In genomic region chr10:21524131-21524525, GRCh38 we compare ENCODE assay signal across 9 cellular contexts. TPM values are rescaled to one million over a fixed set of nuclear protein-coding genes. Genes with fewer than 3 reads are reported as not detected.
A peak's percentile ranks its signal among the peaks of the same experiment; 100 is the strongest.
DNase-seq lines count a peak whose midpoint lies in the region; ATAC-seq, FAIRE-seq and TF ChIP-seq lines count a peak whose summit lies in the region.
"Had no signal": no experiment of that assay in that cellular context is flagged by ENCODE, and none has a peak within 500 bp of the region (broad histone marks: within the 10 kb centered on the region; RNA-seq: fewer than 3 reads in every experiment).

No MANE protein-coding gene starts in this region.

- H2AFZ ChIP-seq in K562 (ENCODE audit: low read depth, low read length) = peak overlapping the region; percentile 93

- H3K9me3 ChIP-seq in K562 (replicated peaks; ENCODE audit: control insufficient read depth, insufficient read depth, low read depth, low read length) = no peaks in the 10 kb centered on the region

- CTCF ChIA-PET in K562 (lab: Yijun Ruan, JAX; ENCODE audit: low intra/inter-chr PET ratio) = no interaction called here

- intact Hi-C loops in K562 (cut with micrococcal nuclease) = no loop called here
- intact Hi-C loops in head of caudate nucleus (cut with DNase I) = loop anchor here (10.0 kb wide), 1 partner anchor 801 kb away; the partner anchor contains the start of gene BMI1

- peak overlapping the region; percentile 87 for H3K4me2 ChIP-seq in K562 (ENCODE audit: insufficient read depth, low read length)

- BruUV-seq in K562 (replicated peaks; lab: Mats Ljungman, UMichigan) = no TSS peak

- no peak for TF ChIP-seq RAD21 in K562 (CRISPR knock-in tag; conservative IDR thresholded peaks at IDR 0.05 in 1 of 2, IDR thresholded peaks at IDR 0.05 in 1 of 2)

- no peaks in the 10 kb centered on the region for H3K9me1 ChIP-seq in K562 (ENCODE audit: control insufficient read depth, insufficient read depth, low read length)

- H3K79me2 ChIP-seq in K562 (ENCODE audit: control insufficient read depth, insufficient read depth, low read length) = peaks cover 23% of the 10 kb centered on the region; the same call in 2 of the 3 replicates

- H3K27me3 ChIP-seq in K562 (ENCODE audit: control insufficient read depth in 2 of 2, insufficient read depth in 2 of 2, low read length in 2 of 2) = no peaks in the 10 kb centered on the region
- H3K27me3 ChIP-seq in layer of hippocampus (ENCODE audit: control insufficient read depth, insufficient read depth, low read length) = no peaks in the 10 kb centered on the region

- TF ChIP-seq EP300 in K562 (IDR thresholded peaks at IDR 0.05; ENCODE audit: low read length) = no peak

- in situ Hi-C loops in K562 (cut with MboI) = no loop called here

- H3K4me1 ChIP-seq in K562 (replicated peaks in 1 of 2; ENCODE audit: control insufficient read depth in 2 of 2, insufficient read depth in 2 of 2, low read length in 2 of 2) = peaks cover 15 to 23% of the 10 kb centered on the region in 2 experiments; a peak in 4 of 5 replicates

- POLR2A ChIA-PET in K562 (lab: Yijun Ruan, JAX) = interaction anchor here (0.8 to 1.7 kb wide), 2 partner anchors 9 to 14 kb away, joined by 4 to 7 read pairs; no protein-coding TSS in a partner anchor

- DNase-seq in HFF-Myc (ENCODE audit: extremely low read depth, low read depth) = no peak
- no peak for DNase-seq in K562 (ENCODE audit: extremely low read depth in 1 of 4, low spot score in 3 of 4)
- no peak for DNase-seq in substantia nigra (lab: John Stamatoyannopoulos, UW)
- DNase-seq in head of caudate nucleus = no peak
- DNase-seq in activated CD4-positive, alpha-beta T cell treated with anti-CD3 and anti-CD28 coated beads for 1 hour = no peak
- DNase-seq: activated CD8-positive, alpha-beta memory T cell treated with anti-CD3 and anti-CD28 coated beads, Interleukin-2, amount 50 U/mL, for 4 hours; NCI-H1417 treated with DMSO at 0.1 percent for 48 hours had no signal

- TF ChIP-seq POLR2A in K562 (conservative IDR thresholded peaks at IDR 0.05) = no peak

- H3K4me3 ChIP-seq in HFF-Myc (replicated peaks; ENCODE audit: low read depth, low read length) = peak overlapping the region; percentile 58
- peak overlapping the region; percentile 39 for H3K4me3 ChIP-seq in K562

- no peak for TF ChIP-seq CTCF in HFF-Myc (IDR thresholded peaks at IDR 0.05; ENCODE audit: low read depth, low read length, missing control alignments)
- no peak for TF ChIP-seq CTCF in K562 (IDR thresholded peaks at IDR 0.05 in 2 of 3, conservative IDR thresholded peaks at IDR 0.05 in 1 of 3; ENCODE audit: insufficient read depth in 2 of 3, low read depth in 1 of 3, low read length in 3 of 3)

- WGBS in K562 (ENCODE audit: insufficient coverage, low coverage, missing lambda C conversion rate) = 3% methylated on average over 7 of the region's 7 CpGs

- H3K9ac ChIP-seq in K562 (ENCODE audit: insufficient read depth in 1 of 2, low read depth in 2 of 2, low read length in 2 of 2) = peak overlapping the region in 1 of 2 experiments; percentile 87; a peak in 2 of 4 replicates

- no peak for ATAC-seq in K562
- no peak for ATAC-seq in HG02970 (IDR thresholded peaks at IDR 0.05; ENCODE audit: low FRiP score, unreplicated experiment)

- peak overlapping the region; percentile 92; the same call in 2 of the 3 replicates for H3K27ac ChIP-seq in K562 (ENCODE audit: extremely low read depth, low read depth, low read length)
- H3K27ac ChIP-seq in layer of hippocampus (ENCODE audit: low read depth, low read length) = peak overlapping the region; percentile 94
- H3K27ac ChIP-seq in substantia nigra (ENCODE audit: low read depth, low read length, poor library complexity, severe bottlenecking) = peak overlapping the region; percentile 88

- H4K20me1 ChIP-seq in K562 (replicated peaks; ENCODE audit: control insufficient read depth, insufficient read depth, low read length) = no peaks in the 10 kb centered on the region

- no peaks in the 10 kb centered on the region for H3K36me3 ChIP-seq in K562 (ENCODE audit: control insufficient read depth, insufficient read depth, low read length)

- FAIRE-seq in K562 (lab: Jason Lieb, UNC) = no peak

TF ChIP-seq in K562, 482 proteins besides CTCF, POLR2A, EP300 and RAD21:
- TF ChIP-seq TBP (optimal IDR thresholded peaks at IDR 0.05; ENCODE audit: low read depth, low read length) (peak; percentile 12), PPARD (CRISPR knock-in tag; IDR thresholded peaks at IDR 0.05) (no peak)

RNA-seq across cellular contexts. Expression of gene SKIDA1, which starts 1.4 kb away (rescaled TPM):
- total RNA-seq in K562 (2011; cell fraction: chromatin; rRNA removed; ENCODE audit: low replicate concordance) = 0.44 and 0.51 TPM in 2 replicates
- total RNA-seq in K562 (2011; cell fraction: nucleolus; rRNA removed) = 0.26 and 0.50 TPM in 2 replicates
- 0.38 and 0.51 TPM in 2 replicates for total RNA-seq in K562 (2011; cell fraction: nucleoplasm; rRNA removed)
- total RNA-seq in K562 (2014; rRNA removed) = 0.09 and 0.24 TPM in 2 replicates
- total RNA-seq in K562 (2014; rRNA removed; fragmentation: Illumina TruSeq; extraction: Trizol) = 0.18 and 0.45 TPM in 2 replicates
- 0.36 and 0.49 TPM in 2 replicates for total RNA-seq in K562 (2015; rRNA removed; fragmentation: Illumina TruSeq; extraction: Trizol)
- 0.42 and 1.0 TPM in 2 replicates for total RNA-seq in K562 (2021)
- polyA plus RNA-seq in K562 (2011; rRNA removed) = 0.34 and 1.1 TPM in 2 replicates
- polyA plus RNA-seq in K562 (2011; cell fraction: cytosol; rRNA removed) = 0.06 and 0.18 TPM in 2 replicates
- 0.47 and 1.4 TPM in 2 replicates for polyA plus RNA-seq in K562 (2011; cell fraction: nucleus; rRNA removed)
- polyA plus RNA-seq in K562 (2012) = 0.25 and 0.42 TPM in 2 replicates
- polyA plus RNA-seq in K562 (2014; fragmentation: Illumina TruSeq; extraction: Trizol) = 0.35 and 0.59 TPM in 2 replicates
- under 1 TPM; 0.76 to 0.77 TPM for polyA plus RNA-seq in K562 (2014; fragmentation: Nextera tagmentation; extraction: Ambion mirVana)
- polyA plus RNA-seq in K562 (2014; rRNA removed) = 0.05 and 1.4 TPM in 2 replicates
- polyA minus RNA-seq in K562 (2011; rRNA and poly(A)+ RNA removed) = 0.18 and 0.35 TPM in 2 replicates
- 1.1 TPM in 1 of 2 replicates, not detected in the other for polyA minus RNA-seq in K562 (2011; cell fraction: cytosol; rRNA and poly(A)+ RNA removed)
- 0.22 and 0.40 TPM in 2 replicates for polyA minus RNA-seq in K562 (2011; cell fraction: nucleus; rRNA and poly(A)+ RNA removed)

RNA-seq across cellular contexts. Expression of gene MLLT10, which starts 9.9 kb away (rescaled TPM):
- 203 and 284 TPM in 2 replicates for total RNA-seq in K562 (2011; cell fraction: chromatin; rRNA removed; ENCODE audit: low replicate concordance)
- 117 and 140 TPM in 2 replicates for total RNA-seq in K562 (2011; cell fraction: nucleolus; rRNA removed)
- 136 and 162 TPM in 2 replicates for total RNA-seq in K562 (2011; cell fraction: nucleoplasm; rRNA removed)
- total RNA-seq in K562 (2014; rRNA removed) = 65.3 and 69.9 TPM in 2 replicates
- total RNA-seq in K562 (2014; rRNA removed; fragmentation: Illumina TruSeq; extraction: Trizol) = 58.5 and 59.7 TPM in 2 replicates
- total RNA-seq in K562 (2015; rRNA removed; fragmentation: Illumina TruSeq; extraction: Trizol) = 50.9 and 60.2 TPM in 2 replicates
- total RNA-seq in K562 (2021) = 58.7 and 64.2 TPM in 2 replicates
- polyA plus RNA-seq in K562 (2011; rRNA removed) = 81.4 and 91.1 TPM in 2 replicates
- 46.9 and 65.5 TPM in 2 replicates for polyA plus RNA-seq in K562 (2011; cell fraction: cytosol; rRNA removed)
- polyA plus RNA-seq in K562 (2011; cell fraction: nucleus; rRNA removed) = 106 and 111 TPM in 2 replicates
- polyA plus RNA-seq in K562 (2012) = 41.9 and 61.1 TPM in 2 replicates
- 58.4 and 65.2 TPM in 2 replicates for polyA plus RNA-seq in K562 (2014; fragmentation: Illumina TruSeq; extraction: Trizol)
- 10 to 100 TPM; 18.8 to 25.8 TPM for polyA plus RNA-seq in K562 (2014; fragmentation: Nextera tagmentation; extraction: Ambion mirVana)
- 55.5 and 73.7 TPM in 2 replicates for polyA plus RNA-seq in K562 (2014; rRNA removed)
- polyA minus RNA-seq in K562 (2011; rRNA and poly(A)+ RNA removed) = 118 and 129 TPM in 2 replicates
- 14.8 and 32.9 TPM in 2 replicates for polyA minus RNA-seq in K562 (2011; cell fraction: cytosol; rRNA and poly(A)+ RNA removed)
- 104 and 111 TPM in 2 replicates for polyA minus RNA-seq in K562 (2011; cell fraction: nucleus; rRNA and poly(A)+ RNA removed)
